ENCODE assay signal across 13 cellular contexts in the genomic region with DNA sequence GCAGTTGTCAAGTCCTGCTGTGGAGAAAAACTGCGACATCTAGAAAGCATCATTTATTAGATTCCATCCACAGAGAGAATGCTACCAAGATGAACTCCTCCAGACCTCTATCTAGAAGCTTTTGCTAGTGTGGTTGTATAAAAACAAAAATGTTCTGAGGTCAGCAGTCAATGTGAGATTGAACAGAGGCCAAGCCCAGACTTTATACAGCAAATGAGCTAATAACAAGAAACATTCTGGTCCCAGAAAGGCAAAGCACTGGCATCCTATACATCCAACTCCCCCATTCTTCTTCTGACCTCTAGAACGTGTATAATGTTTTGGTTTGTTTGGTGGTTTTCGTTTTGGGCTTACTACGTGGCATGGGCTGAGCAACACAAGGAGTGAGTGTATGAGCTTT.
"Had no signal": no experiment of that assay in that cellular context is flagged by ENCODE, and none has a peak within 500 bp of the region (broad histone marks: within the 10 kb centered on the region; RNA-seq: fewer than 3 reads in every experiment).

No MANE protein-coding gene starts in this region.

- ATAC-seq: left colon, mucosa of descending colon, natural killer cell, pancreas had no signal

- DNase-seq: activated CD4-positive, alpha-beta T cell treated with anti-CD3 and anti-CD28 coated beads, Interleukin-2, amount 50 U/mL, for 1 hour; activated T-cell treated with anti-CD3 and anti-CD28 coated beads, Interleukin-2, amount 50 U/mL, for 1 hour; amygdala; effector memory CD4-positive, alpha-beta T cell; foreskin fibroblast; left colon; mucosa of descending colon; natural killer cell; pancreas; small intestine; thyroid gland had no signal

- H3K27ac ChIP-seq: pancreas, thyroid gland, vagina had no signal

- H3K9me3 ChIP-seq: mucosa of descending colon, pancreas, thyroid gland, vagina had no signal

- H3K4me3 ChIP-seq: lung, mucosa of descending colon, pancreas, thyroid gland, vagina had no signal

- H3K4me1 ChIP-seq: pancreas, thyroid gland had no signal

- H3K27me3 ChIP-seq: pancreas, thyroid gland, vagina had no signal

- H3K36me3 ChIP-seq: pancreas, thyroid gland, vagina had no signal
